Comparison of ENCODE assay signal across 9 cellular contexts in genomic region chr3:57165637-57166036, GRCh38. TPM values are rescaled to one million over a fixed set of nuclear protein-coding genes. Genes with fewer than 3 reads are reported as not detected.
DNase-seq lines count a peak whose midpoint lies in the region; ATAC-seq and TF ChIP-seq lines count a peak whose summit lies in the region.
"Had no signal": no experiment of that assay in that cellular context is flagged by ENCODE, and none has a peak within 500 bp of the region (broad histone marks: within the 10 kb centered on the region; RNA-seq: fewer than 3 reads in every experiment).

No MANE protein-coding gene starts in this region.

- peaks cover 34% of the 10 kb centered on the region for H3K79me2 ChIP-seq in GM23338 (replicated peaks; ENCODE audit: insufficient read depth)

- TF ChIP-seq POLR2A in prostate gland (IDR thresholded peaks at IDR 0.05) = no peak

- no peak overlapping the region for H3K27ac ChIP-seq in CD4-positive, alpha-beta memory T cell (ENCODE audit: low read depth, low read length)
- no peak overlapping the region for H3K27ac ChIP-seq in GM23338 (ENCODE audit: low read depth)
- no peak overlapping the region for H3K27ac ChIP-seq in prostate gland

- intact Hi-C loops in CD4-positive, alpha-beta memory T cell (cut with micrococcal nuclease) = no loop called here
- intact Hi-C loops in prostate gland (cut with DNase I) = loop anchor here (5.0 kb wide), 1 partner anchor 63 kb away; no protein-coding TSS in a partner anchor

- H3K4me3 ChIP-seq in CD4-positive, alpha-beta memory T cell (ENCODE audit: low read length in 2 of 2) = no peak overlapping the region
- no peak overlapping the region; the same call in 1 of the 2 replicates for H3K4me3 ChIP-seq in GM23338
- H3K4me3 ChIP-seq in prostate gland = peak overlapping the region in 1 of 2 donors; percentile 61

- POLR2A ChIA-PET in CD4-positive, alpha-beta memory T cell (lab: Charles Lee; ENCODE audit: partially characterized antibody) = no interaction called here

- ATAC-seq in GM23338 (no peak), GM21529 (IDR thresholded peaks at IDR 0.05; ENCODE audit: unreplicated experiment) (no peak)
- no peak for ATAC-seq in activated naive CD8-positive, alpha-beta T cell treated with anti-CD3 and anti-CD28 coated beads, Interleukin-2, amount 50 U/mL, for 24 hours

- no peaks in the 10 kb centered on the region for H3K9me3 ChIP-seq in CD4-positive, alpha-beta memory T cell (ENCODE audit: control insufficient read depth in 1 of 2, low read length in 2 of 2)
- H3K9me3 ChIP-seq in prostate gland = no peaks in the 10 kb centered on the region

- peaks cover 12% of the 10 kb centered on the region for H3K4me1 ChIP-seq in CD4-positive, alpha-beta memory T cell (ENCODE audit: insufficient read depth, low read length)
- H3K4me1 ChIP-seq in GM23338 (ENCODE audit: insufficient read depth) = peaks cover 50% of the 10 kb centered on the region
- H3K4me1 ChIP-seq in prostate gland (replicated peaks) = peaks cover 7% of the 10 kb centered on the region

- no peaks in the 10 kb centered on the region for H3K36me3 ChIP-seq in CD4-positive, alpha-beta memory T cell (ENCODE audit: insufficient read depth, low read length)
- no peaks in the 10 kb centered on the region; the same call in 1 of the 2 replicates for H3K36me3 ChIP-seq in GM23338 (ENCODE audit: insufficient read depth)
- H3K36me3 ChIP-seq in prostate gland = no peaks in the 10 kb centered on the region

- H3K27me3 Mint-ChIP-seq in CD4-positive, alpha-beta memory T cell = peaks cover 42 to 58% of the 10 kb centered on the region in 2 donors
- H3K27me3 Mint-ChIP-seq in GM23338 (ENCODE audit: insufficient read depth, low read depth, poor library complexity) = peaks cover 36% of the 10 kb centered on the region
- H3K27me3 Mint-ChIP-seq in activated naive CD8-positive, alpha-beta T cell treated with anti-CD3 and anti-CD28 coated beads, Interleukin-2, amount 50 U/mL, for 24 hours = peaks cover 62% of the 10 kb centered on the region
- H3K27me3 Mint-ChIP-seq in nephron progenitor cell (ENCODE audit: low read depth, poor library complexity) = peaks cover 4% of the 10 kb centered on the region

- 21% methylated on average over 4 of the region's 4 CpGs for WGBS in prostate gland

- no peaks in the 10 kb centered on the region for H4K20me1 ChIP-seq in GM23338 (replicated peaks; ENCODE audit: insufficient read depth)

- peak overlapping the region; percentile 25 for H3K4me2 ChIP-seq in GM23338

- H3K9me3 Mint-ChIP-seq in CD4-positive, alpha-beta memory T cell = no peaks in the 10 kb centered on the region
- H3K9me3 Mint-ChIP-seq in GM23338 (no peaks in the 10 kb centered on the region), nephron progenitor cell (no peaks in the 10 kb centered on the region)
- H3K9me3 Mint-ChIP-seq in activated naive CD8-positive, alpha-beta T cell treated with anti-CD3 and anti-CD28 coated beads, Interleukin-2, amount 50 U/mL, for 24 hours = no peaks in the 10 kb centered on the region

- peak overlapping the region; percentile 72 to 82 (median 78) for H3K4me3 Mint-ChIP-seq in CD4-positive, alpha-beta memory T cell
- peak overlapping the region; percentile 58; the same call in 2 of the 3 replicates for H3K4me3 Mint-ChIP-seq in GM23338
- peak overlapping the region; percentile 55 for H3K4me3 Mint-ChIP-seq in activated naive CD8-positive, alpha-beta T cell treated with anti-CD3 and anti-CD28 coated beads, Interleukin-2, amount 50 U/mL, for 24 hours
- H3K4me3 Mint-ChIP-seq in nephron progenitor cell = peak overlapping the region; percentile 71

- H3K27me3 ChIP-seq in CD4-positive, alpha-beta memory T cell (ENCODE audit: insufficient read depth, low read length) = peaks cover 21% of the 10 kb centered on the region
- peaks cover 9% of the 10 kb centered on the region; the same call in 1 of the 2 replicates for H3K27me3 ChIP-seq in GM23338 (ENCODE audit: insufficient read depth)
- H3K27me3 ChIP-seq in prostate gland (replicated peaks; ENCODE audit: insufficient read depth) = no peaks in the 10 kb centered on the region

- H3K27ac Mint-ChIP-seq in CD4-positive, alpha-beta memory T cell = no peak overlapping the region
- H3K27ac Mint-ChIP-seq in GM23338 = no peak overlapping the region
- H3K27ac Mint-ChIP-seq in activated naive CD8-positive, alpha-beta T cell treated with anti-CD3 and anti-CD28 coated beads, Interleukin-2, amount 50 U/mL, for 24 hours = no peak overlapping the region
- H3K27ac Mint-ChIP-seq in nephron progenitor cell = no peak overlapping the region

- no peaks in the 10 kb centered on the region for H3K9me2 ChIP-seq in GM23338 (ENCODE audit: insufficient read depth)

- no peaks in the 10 kb centered on the region for H3K36me3 Mint-ChIP-seq in CD4-positive, alpha-beta memory T cell
- H3K36me3 Mint-ChIP-seq in GM23338 (ENCODE audit: low read depth) (peaks cover 6% of the 10 kb centered on the region; the same call in 1 of the 3 replicates), nephron progenitor cell (ENCODE audit: low read depth) (no peaks in the 10 kb centered on the region)
- H3K36me3 Mint-ChIP-seq in activated naive CD8-positive, alpha-beta T cell treated with anti-CD3 and anti-CD28 coated beads, Interleukin-2, amount 50 U/mL, for 24 hours (ENCODE audit: low read depth) = no peaks in the 10 kb centered on the region

- DNase-seq in CD4-positive, alpha-beta memory T cell = no peak
- DNase-seq in GM23338 (ENCODE audit: low spot score) = no peak
- no peak for DNase-seq in activated naive CD8-positive, alpha-beta T cell treated with anti-CD3 and anti-CD28 coated beads, Interleukin-2, amount 50 U/mL, for 24 hours
- no peak for DNase-seq in nephron progenitor cell
- no peak for DNase-seq in prostate gland (ENCODE audit: low spot score)
- DNase-seq in germinal center (ENCODE audit: low spot score) = no peak
- DNase-seq: DND-41, SIG-M5 had no signal

- CTCF ChIA-PET in CD4-positive, alpha-beta memory T cell (lab: Charles Lee; ENCODE audit: partially characterized antibody) = interaction anchor here (0.6 to 1.6 kb wide), 3 partner anchors 53 to 473 kb away, joined by 3 read pairs; no protein-coding TSS in a partner anchor

- 0 out of 2 replicates have a peak, but pooled peaks cover 4% of the 10 kb centered on the region for H3F3A ChIP-seq in GM23338 (replicated peaks; ENCODE audit: low read depth)

- TF ChIP-seq CTCF in GM23338 (conservative IDR thresholded peaks at IDR 0.05; ENCODE audit: low read depth in 2 of 2) = no peak
- no peak for TF ChIP-seq CTCF in nephron progenitor cell (IDR thresholded peaks at IDR 0.05)
- no peak for TF ChIP-seq CTCF in prostate gland (IDR thresholded peaks at IDR 0.05)

- no peak overlapping the region for H2AFZ ChIP-seq in GM23338

- peaks cover 7 to 24% (median 15%) of the 10 kb centered on the region in 4 donors for H3K4me1 Mint-ChIP-seq in CD4-positive, alpha-beta memory T cell
- H3K4me1 Mint-ChIP-seq in GM23338 (peaks cover 70% of the 10 kb centered on the region), nephron progenitor cell (peaks cover 79% of the 10 kb centered on the region)
- peaks cover 10% of the 10 kb centered on the region for H3K4me1 Mint-ChIP-seq in activated naive CD8-positive, alpha-beta T cell treated with anti-CD3 and anti-CD28 coated beads, Interleukin-2, amount 50 U/mL, for 24 hours

RNA-seq across cellular contexts. Expression of gene IL17RD, which starts 0.5 kb away (rescaled TPM):
- not detected for total RNA-seq in CD4-positive, alpha-beta memory T cell
- not detected for polyA plus RNA-seq in CD4-positive, alpha-beta memory T cell
- total RNA-seq in GM23338 (2014; rRNA removed; shearing (Covaris generic)) = 79.6 and 104 TPM in 2 replicates
- 10.7 and 11.9 TPM in 2 replicates for polyA plus RNA-seq in GM23338 (2016; fragmentation: Nextera tagmentation; extraction: Ambion mirVana)
- total RNA-seq in prostate gland = 10 to 100 TPM in 1 of 2 donors, 1 to 10 TPM in 1; 8.3 to 19.9 TPM

RNA-seq across cellular contexts. Expression of gene HESX1, which starts 34.1 kb away (rescaled TPM):
- total RNA-seq in CD4-positive, alpha-beta memory T cell = not detected
- polyA plus RNA-seq in CD4-positive, alpha-beta memory T cell = not detected
- 11.9 and 21.1 TPM in 2 replicates for total RNA-seq in GM23338 (2014; rRNA removed; shearing (Covaris generic))
- 55.6 and 56.7 TPM in 2 replicates for polyA plus RNA-seq in GM23338 (2016; fragmentation: Nextera tagmentation; extraction: Ambion mirVana)
- 1 to 10 TPM in 1 of 2 donors, under 1 TPM in 1; 0.23 to 3.6 TPM for total RNA-seq in prostate gland

Comparison
In these comparisons a context has a peak if more than half of its experiments do, and no peak if none do; other contexts are left out.
1. RNA of gene IL17RD, which starts 0.5 kb away (total RNA-seq): 79.6 to 104 TPM in GM23338 and 8.3 to 19.9 TPM in prostate gland; not detected in CD4-positive, alpha-beta memory T cell; every median in the first group is over 4 times any median in the second.
2. Peak in every context shown above with its lines, with median percentiles within 50 percentile points of each other: H3K4me3 Mint-ChIP-seq.